ENCODE assay signal across 17 cellular contexts in the genomic region with DNA sequence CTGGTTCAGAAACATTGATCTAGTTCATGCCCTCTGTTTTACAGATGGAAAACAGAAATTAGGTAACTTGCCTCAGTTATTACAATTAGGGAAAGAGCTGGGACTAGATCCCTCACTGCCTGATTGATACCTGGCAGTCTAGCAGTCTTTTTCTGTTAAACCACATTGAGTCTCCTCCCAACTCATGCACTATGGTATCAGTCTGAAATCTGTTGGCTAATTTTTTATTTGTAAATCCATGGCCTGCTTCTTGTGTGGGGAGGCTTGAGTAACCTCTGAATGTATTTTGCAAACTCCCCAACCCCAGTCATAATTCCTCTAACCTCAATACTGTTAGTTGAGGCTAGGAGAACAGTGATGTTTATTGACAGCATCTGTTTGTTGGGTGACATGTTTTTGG.
"Had no signal": no experiment of that assay in that cellular context is flagged by ENCODE, and none has a peak within 500 bp of the region (broad histone marks: within the 10 kb centered on the region; RNA-seq: fewer than 3 reads in every experiment).

No MANE protein-coding gene starts in this region.

- H3K27me3 ChIP-seq: esophagus squamous epithelium, heart left ventricle, left lung, ovary, thyroid gland, uterus had no signal

- ATAC-seq: heart left ventricle, left lung had no signal

- H3K9me3 Mint-ChIP-seq: activated CD4-positive, alpha-beta memory T cell treated with anti-CD3 and anti-CD28 coated beads for 36 hours; activated naive CD4-positive, alpha-beta T cell treated with anti-CD3 and anti-CD28 coated beads, Interleukin-2, amount 50 U/mL, for 72 hours; activated T-helper 1 cell treated with anti-CD3 and anti-CD28 coated beads, Interleukin-12 subunit alpha, Interleukin-12 subunit beta, Interleukin-2, Interleukin-4 antibody, amounts not matched to agents 30 ng/mL and 10 ng/mL and 1 ng/mL, durations not matched to agents 14 hours and 24 hours and 36 hours had no signal

- H3K4me3 Mint-ChIP-seq: activated CD4-positive, alpha-beta memory T cell treated with anti-CD3 and anti-CD28 coated beads for 36 hours; activated T-helper 1 cell treated with anti-CD3 and anti-CD28 coated beads, Interleukin-12 subunit alpha, Interleukin-12 subunit beta, Interleukin-2, Interleukin-4 antibody, amounts not matched to agents 30 ng/mL and 10 ng/mL and 1 ng/mL, durations not matched to agents 14 hours and 24 hours and 36 hours had no signal

- H3K36me3 ChIP-seq: ovary, uterus had no signal

- FAIRE-seq: endometrium, islet of Langerhans had no signal

- H3K9me3 ChIP-seq: esophagus squamous epithelium, left lung, ovary, thyroid gland, uterus had no signal

- H3K4me1 ChIP-seq: thyroid gland, uterus had no signal

- H3K27me3 Mint-ChIP-seq: activated CD4-positive, alpha-beta memory T cell treated with anti-CD3 and anti-CD28 coated beads for 36 hours had no signal

- H3K4me3 ChIP-seq: esophagus squamous epithelium, heart left ventricle, left lung, ovary, thyroid gland, uterus had no signal

- H3K27ac ChIP-seq: heart left ventricle, left lung, ovary, thyroid gland, uterus had no signal

- DNase-seq: activated CD4-positive, alpha-beta memory T cell treated with anti-CD3 and anti-CD28 coated beads for 36 hours; activated CD4-positive, CD25-positive, alpha-beta regulatory T cell treated with anti-CD3 and anti-CD28 coated beads, Interleukin-2, amount 50 U/mL, for 72 hours; activated CD8-positive, alpha-beta memory T cell treated with anti-CD3 and anti-CD28 coated beads, Interleukin-2, amount 50 U/mL, for 4 hours; aorta; esophagus squamous epithelium; foreskin fibroblast; heart left ventricle; left lung; ovary; stimulated activated CD4-positive, alpha-beta T cell treated with anti-CD3 and anti-CD28 coated beads, Interleukin-4, amount 100 ng/mL, for 1 hour; T-helper 2 cell; thyroid gland; uterus had no signal
